ENCODE assay signal across 8 cellular contexts in the genomic region with DNA sequence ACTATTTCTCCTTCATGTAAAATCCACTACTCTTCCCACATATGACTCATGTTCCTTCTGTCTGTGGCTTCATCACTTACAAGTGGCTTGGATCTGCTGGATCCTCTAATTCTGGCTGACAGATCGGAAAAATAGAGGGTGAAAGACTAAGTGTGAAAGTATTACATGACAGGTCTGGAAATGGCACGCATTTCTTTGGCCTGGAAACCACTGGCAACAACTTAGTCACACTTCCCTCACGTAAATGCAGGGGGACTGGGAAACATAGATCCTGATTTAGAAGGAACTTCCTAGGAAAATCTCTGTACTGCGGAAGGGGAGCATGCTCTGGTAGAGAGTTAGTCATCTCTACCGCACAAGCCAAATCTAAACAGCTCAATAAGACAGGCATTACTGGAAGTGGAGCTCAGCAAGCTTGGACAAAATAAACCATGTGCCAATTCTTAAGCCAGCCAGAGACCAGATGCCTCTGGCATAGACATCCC.
A peak's percentile ranks its signal among the peaks of the same experiment; 100 is the strongest.
DNase-seq lines count a peak whose midpoint lies in the region; ATAC-seq and TF ChIP-seq lines count a peak whose summit lies in the region.

No MANE protein-coding gene starts in this region.

- H3K27ac ChIP-seq in mammary epithelial cell (ENCODE audit: insufficient read depth, low read depth, low read length) (peak overlapping the region; percentile 69), tibial artery (peak overlapping the region; percentile 47 to 54)

- BruUV-seq in mammary epithelial cell (replicated peaks; lab: Mats Ljungman, UMichigan): TSS peak; percentile 71

- TF ChIP-seq CTCF in mammary epithelial cell (conservative IDR thresholded peaks at IDR 0.05 in 1 of 2, IDR thresholded peaks at IDR 0.05 in 1 of 2; ENCODE audit: extremely low read depth in 1 of 2, insufficient read depth in 1 of 2, low read depth in 1 of 2, low read length in 2 of 2) (no peak), tibial artery (IDR thresholded peaks at IDR 0.05) (no peak)

- no peaks in the 10 kb centered on the region for H4K20me1 ChIP-seq in mammary epithelial cell (ENCODE audit: insufficient read depth, low read length)

- H3K9ac ChIP-seq in mammary epithelial cell (ENCODE audit: insufficient read depth, low read length): peak overlapping the region; percentile 65

- H3K9me3 ChIP-seq in mammary epithelial cell (replicated peaks; ENCODE audit: insufficient read depth, low read length) (no peaks in the 10 kb centered on the region), tibial artery (no peaks in the 10 kb centered on the region)

- dilution Hi-C loops in mammary epithelial cell (cut with HindIII; ENCODE audit: low sequenced_read_pairs): no loop called here

- intact Hi-C loops in mammary epithelial cell (cut with micrococcal nuclease) (loop anchor here (1.0 to 5.0 kb wide), 4 partner anchors 53 to 306 kb away; partner anchors contain the start of gene PTBP2), tibial artery (cut with DNase I; ENCODE audit: low total_unique reads) (no loop called here)

- H3K36me3 ChIP-seq in mammary epithelial cell (ENCODE audit: insufficient read depth, low read length) (no peaks in the 10 kb centered on the region), tibial artery (no peaks in the 10 kb centered on the region)

- in situ Hi-C loops in mammary epithelial cell (cut with MboI; ENCODE audit: low sequenced_read_pairs in 2 of 2): loop anchor here in 1 of 2 donors (10.0 kb wide), 1 partner anchor 61 kb away; no protein-coding TSS in a partner anchor

- no peaks in the 10 kb centered on the region for H3K79me2 ChIP-seq in mammary epithelial cell (ENCODE audit: insufficient read depth, low read length)

- H2AFZ ChIP-seq in mammary epithelial cell (ENCODE audit: low read depth, low read length): peak overlapping the region; percentile 1

- no peak overlapping the region for H3K4me3 ChIP-seq in mammary epithelial cell (replicated peaks in 1 of 3; ENCODE audit: insufficient read depth in 1 of 3, low read depth in 2 of 3, low read length in 3 of 3)
- no peak overlapping the region for H3K4me3 ChIP-seq in tibial artery

- H3K4me1 ChIP-seq in mammary epithelial cell (ENCODE audit: insufficient read depth, low read length) (peaks cover 11% of the 10 kb centered on the region), tibial artery (peaks cover 0 to 18% (median 10%) of the 10 kb centered on the region in 4 donors)

- CTCF ChIA-PET in mammary epithelial cell (lab: Charles Lee; ENCODE audit: low non-redundant PET): interaction anchor here (0.6 kb wide), 1 partner anchor 180 kb away, joined by 3 read pairs; no protein-coding TSS in a partner anchor

- peak overlapping the region; percentile 39 for H3K4me2 ChIP-seq in mammary epithelial cell (ENCODE audit: insufficient read depth, low read depth, low read length)

- no peaks in the 10 kb centered on the region for H3K27me3 ChIP-seq in mammary epithelial cell (ENCODE audit: insufficient read depth, low read length)
- no peaks in the 10 kb centered on the region for H3K27me3 ChIP-seq in tibial artery

- WGBS in mammary epithelial cell (ENCODE audit: low coverage, missing lambda C conversion rate): 4% methylated on average over 5 of the region's 5 CpGs

- DNase-seq in M059J (ENCODE audit: low read depth): peak; percentile 100
- DNase-seq in mammary epithelial cell: peak; percentile 97
- DNase-seq in islet precursor cell: peak; percentile 54
- peak; percentile 60 to 72 for DNase-seq in tibial artery
- no peak for DNase-seq in 8988T
- no peak for DNase-seq in globus pallidus (ENCODE audit: low spot score)

- ATAC-seq in GM21390 (IDR thresholded peaks at IDR 0.05; ENCODE audit: unreplicated experiment) (no peak), GM18867 (IDR thresholded peaks at IDR 0.05; ENCODE audit: unreplicated experiment) (no peak)

Comparison
In these comparisons a context has a peak if more than half of its experiments do, and no peak if none do; other contexts are left out.
1. DNase-seq: peak in M059J (single experiment), mammary epithelial cell (single experiment), islet precursor cell (single experiment) and tibial artery (2 of 2); none in 8988T (single experiment) and globus pallidus (single experiment).